1 cellular context compared by ENCODE assay signal in the genomic region with DNA sequence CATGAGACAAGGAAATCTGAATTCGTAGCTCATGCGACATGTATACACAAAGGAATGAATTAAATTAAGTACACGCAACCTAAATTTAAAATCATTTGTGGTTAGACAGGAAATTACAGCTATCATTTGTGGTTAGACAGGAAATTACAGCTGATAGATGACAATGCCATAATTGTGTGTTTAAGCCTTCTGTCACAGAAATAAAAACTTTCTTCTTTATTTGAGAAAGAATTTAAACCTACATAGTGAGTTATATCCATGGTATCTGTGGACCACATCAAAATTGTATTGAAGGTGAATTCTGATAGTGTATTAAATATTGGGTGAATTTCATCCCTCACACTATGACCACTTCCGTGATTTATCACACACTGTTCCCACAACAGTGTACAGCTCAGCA.
TF ChIP-seq lines count a peak whose summit lies in the region.

No MANE protein-coding gene starts in this region.

TF ChIP-seq in GM12878, 131 proteins besides CTCF, POLR2A, EP300 and RAD21 (continued from another document):
- TF ChIP-seq, protein P1, sequence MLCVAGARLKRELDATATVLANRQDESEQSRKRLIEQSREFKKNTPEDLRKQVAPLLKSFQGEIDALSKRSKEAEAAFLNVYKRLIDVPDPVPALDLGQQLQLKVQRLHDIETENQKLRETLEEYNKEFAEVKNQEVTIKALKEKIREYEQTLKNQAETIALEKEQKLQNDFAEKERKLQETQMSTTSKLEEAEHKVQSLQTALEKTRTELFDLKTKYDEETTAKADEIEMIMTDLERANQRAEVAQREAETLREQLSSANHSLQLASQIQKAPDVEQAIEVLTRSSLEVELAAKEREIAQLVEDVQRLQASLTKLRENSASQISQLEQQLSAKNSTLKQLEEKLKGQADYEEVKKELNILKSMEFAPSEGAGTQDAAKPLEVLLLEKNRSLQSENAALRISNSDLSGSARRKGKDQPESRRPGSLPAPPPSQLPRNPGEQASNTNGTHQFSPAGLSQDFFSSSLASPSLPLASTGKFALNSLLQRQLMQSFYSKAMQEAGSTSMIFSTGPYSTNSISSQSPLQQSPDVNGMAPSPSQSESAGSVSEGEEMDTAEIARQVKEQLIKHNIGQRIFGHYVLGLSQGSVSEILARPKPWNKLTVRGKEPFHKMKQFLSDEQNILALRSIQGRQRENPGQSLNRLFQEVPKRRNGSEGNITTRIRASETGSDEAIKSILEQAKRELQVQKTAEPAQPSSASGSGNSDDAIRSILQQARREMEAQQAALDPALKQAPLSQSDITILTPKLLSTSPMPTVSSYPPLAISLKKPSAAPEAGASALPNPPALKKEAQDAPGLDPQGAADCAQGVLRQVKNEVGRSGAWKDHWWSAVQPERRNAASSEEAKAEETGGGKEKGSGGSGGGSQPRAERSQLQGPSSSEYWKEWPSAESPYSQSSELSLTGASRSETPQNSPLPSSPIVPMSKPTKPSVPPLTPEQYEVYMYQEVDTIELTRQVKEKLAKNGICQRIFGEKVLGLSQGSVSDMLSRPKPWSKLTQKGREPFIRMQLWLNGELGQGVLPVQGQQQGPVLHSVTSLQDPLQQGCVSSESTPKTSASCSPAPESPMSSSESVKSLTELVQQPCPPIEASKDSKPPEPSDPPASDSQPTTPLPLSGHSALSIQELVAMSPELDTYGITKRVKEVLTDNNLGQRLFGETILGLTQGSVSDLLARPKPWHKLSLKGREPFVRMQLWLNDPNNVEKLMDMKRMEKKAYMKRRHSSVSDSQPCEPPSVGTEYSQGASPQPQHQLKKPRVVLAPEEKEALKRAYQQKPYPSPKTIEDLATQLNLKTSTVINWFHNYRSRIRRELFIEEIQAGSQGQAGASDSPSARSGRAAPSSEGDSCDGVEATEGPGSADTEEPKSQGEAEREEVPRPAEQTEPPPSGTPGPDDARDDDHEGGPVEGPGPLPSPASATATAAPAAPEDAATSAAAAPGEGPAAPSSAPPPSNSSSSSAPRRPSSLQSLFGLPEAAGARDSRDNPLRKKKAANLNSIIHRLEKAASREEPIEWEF (IDR thresholded peaks at IDR 0.05; ENCODE audit: insufficient replicate concordance, low read depth, low read length): no peak
